Comparison of ENCODE assay signal across 8 cellular contexts in the genomic region with DNA sequence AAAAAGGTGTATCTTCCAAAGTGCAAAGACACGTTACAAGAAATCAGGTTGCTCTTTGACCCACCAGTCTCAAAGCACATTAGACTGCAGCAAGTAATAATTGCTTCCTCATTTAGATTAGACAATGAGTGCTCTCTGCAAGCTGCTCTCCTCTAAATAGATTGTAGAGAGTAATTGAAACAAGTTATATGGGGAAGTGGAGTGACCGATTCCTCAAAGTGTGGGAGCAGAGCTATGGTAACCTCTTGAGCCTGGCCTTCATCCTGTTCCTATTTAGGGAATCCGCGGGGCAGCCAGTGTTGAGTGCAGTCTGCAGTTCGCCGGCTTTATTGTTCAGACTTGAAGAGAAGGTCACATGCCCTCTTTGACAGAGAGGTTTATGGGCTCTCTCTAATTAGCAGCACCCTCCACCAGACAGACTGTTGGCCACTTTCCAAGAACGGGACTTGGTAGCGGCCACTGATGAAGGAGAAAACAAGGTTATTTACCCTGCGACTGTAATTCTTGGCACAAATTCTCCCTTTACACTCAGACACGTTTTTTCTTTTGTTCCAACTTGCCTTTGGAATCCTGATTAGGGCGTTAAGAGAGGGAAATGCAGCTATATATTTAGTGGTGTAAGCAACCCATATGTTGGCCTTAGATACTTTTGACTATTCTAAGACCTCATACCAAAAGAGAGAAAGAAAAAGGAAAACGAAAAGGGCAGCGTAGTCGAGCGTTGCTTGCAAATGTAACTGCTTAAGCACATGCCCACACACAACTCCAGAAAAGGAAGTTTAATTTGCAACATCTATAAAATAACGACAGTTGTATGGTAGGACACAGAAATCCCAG.
DNase-seq lines count a peak whose midpoint lies in the region; ATAC-seq, FAIRE-seq and TF ChIP-seq lines count a peak whose summit lies in the region.

No MANE protein-coding gene starts in this region.

- WGBS in mesenchymal stem cell, result 3% methylated on average over 8 of the region's 16 CpGs
- 3 to 4% methylated on average over 16 of the region's 16 CpGs for WGBS in thyroid gland, 2 donors

- H3K14ac ChIP-seq in mesenchymal stem cell (ENCODE audit: low read length in 2 of 2), result no peak overlapping the region

- H2AFZ ChIP-seq in mesenchymal stem cell (ENCODE audit: low read depth, low read length), result no peak overlapping the region

- H3K9me3 ChIP-seq in mesenchymal stem cell (ENCODE audit: control insufficient read depth, low read length) (no peaks in the 10 kb centered on the region), thyroid gland (no peaks in the 10 kb centered on the region)

- H3K4me2 ChIP-seq in mesenchymal stem cell (ENCODE audit: low read length, poor library complexity, severe bottlenecking), result peak overlapping the region; percentile 70

- H2BK5ac ChIP-seq in mesenchymal stem cell (ENCODE audit: low read depth, low read length, poor library complexity, severe bottlenecking), result peak overlapping the region; percentile 85

- no peak overlapping the region for H2BK12ac ChIP-seq in mesenchymal stem cell (ENCODE audit: low read length in 2 of 2)

- in situ Hi-C loops in GM13977 (cut with MboI; ENCODE audit: low pct_unique_long_range_greater_than_20kb, low sequenced_read_pairs, unreplicated experiment), result loop anchor here (10.0 kb wide), 1 partner anchor 94 kb away; no protein-coding TSS in a partner anchor

- H2AK5ac ChIP-seq in mesenchymal stem cell (ENCODE audit: low read length, severe bottlenecking), result no peak overlapping the region

- no peak overlapping the region for H2BK120ac ChIP-seq in mesenchymal stem cell (ENCODE audit: low read depth, low read length)

- H2BK15ac ChIP-seq in mesenchymal stem cell (ENCODE audit: low read depth, poor library complexity, severe bottlenecking), result no peak overlapping the region

- peak overlapping the region; percentile 93 for H3K27ac ChIP-seq in mesenchymal stem cell (ENCODE audit: low read length, poor library complexity, severe bottlenecking)
- H3K27ac ChIP-seq in thyroid gland, result peak overlapping the region; percentile 90 to 99 (median 99)

- peak overlapping the region; percentile 35 to 70 for H3K18ac ChIP-seq in mesenchymal stem cell (ENCODE audit: low read depth in 1 of 2, low read length in 2 of 2)

- no peak overlapping the region for H4K8ac ChIP-seq in mesenchymal stem cell (ENCODE audit: low read length)

- no peaks in the 10 kb centered on the region for H3K36me3 ChIP-seq in mesenchymal stem cell (ENCODE audit: control insufficient read depth in 1 of 2, insufficient read depth in 2 of 2, low read depth in 1 of 2, low read length in 2 of 2)
- H3K36me3 ChIP-seq in thyroid gland, result no peaks in the 10 kb centered on the region

- H3K79me1 ChIP-seq in mesenchymal stem cell (replicated peaks; ENCODE audit: low read length, poor library complexity, severe bottlenecking), result peaks cover 3% of the 10 kb centered on the region

- peak; percentile 82 for FAIRE-seq in endometrium (lab: Jason Lieb, UNC)

- no peak for TF ChIP-seq POLR2A in thyroid gland (IDR thresholded peaks at IDR 0.05)

- H3K9ac ChIP-seq in mesenchymal stem cell (ENCODE audit: low read length), result peak overlapping the region; percentile 94

- peak overlapping the region in 1 of 2 experiments; percentile 81 for H3K4me3 ChIP-seq in mesenchymal stem cell (ENCODE audit: insufficient read depth in 1 of 2, low read depth in 1 of 2, low read length in 2 of 2)
- peak overlapping the region in 1 of 3 donors; percentile 70 for H3K4me3 ChIP-seq in thyroid gland (replicated peaks in 1 of 3)

- H4K91ac ChIP-seq in mesenchymal stem cell (ENCODE audit: low read length), result no peak overlapping the region

- H3K27me3 ChIP-seq in mesenchymal stem cell (ENCODE audit: control insufficient read depth in 1 of 2, insufficient read depth in 1 of 2, low read length in 2 of 2) (no peaks in the 10 kb centered on the region), thyroid gland (no peaks in the 10 kb centered on the region)

- H3K4ac ChIP-seq in mesenchymal stem cell (ENCODE audit: low read depth in 1 of 2, low read length in 2 of 2), result peak overlapping the region in 1 of 2 experiments; percentile 53

- peak; percentile 35 for ATAC-seq in HG02642 (IDR thresholded peaks at IDR 0.05; ENCODE audit: poor library complexity, unreplicated experiment)

- intact Hi-C loops in thyroid gland (cut with DNase I), result no loop called here

- H3K23ac ChIP-seq in mesenchymal stem cell (ENCODE audit: low read length in 2 of 2), result no peak overlapping the region

- DNase-seq in A172 (ENCODE audit: low spot score) (peak; percentile 57), GM13977 (ENCODE audit: low spot score) (peak; percentile 66), NCI-H1092 treated with DMSO at 0.1 percent for 48 hours (lab: John Stamatoyannopoulos, UW) (peak; percentile 96), SKM-1 (lab: John Stamatoyannopoulos, UW; ENCODE audit: unreplicated experiment) (peak; percentile 92), mesenchymal stem cell (peak; percentile 65), thyroid gland (peak; percentile 62 to 65)

- peaks cover 7% of the 10 kb centered on the region for H3K4me1 ChIP-seq in mesenchymal stem cell (ENCODE audit: control insufficient read depth, insufficient read depth, low read depth, low read length)
- peaks cover 14 to 19% of the 10 kb centered on the region in 2 donors for H3K4me1 ChIP-seq in thyroid gland

- TF ChIP-seq CTCF in GM13977 (IDR thresholded peaks at IDR 0.05; ENCODE audit: extremely low read depth, insufficient read depth, missing control alignments) (no peak), thyroid gland (IDR thresholded peaks at IDR 0.05) (no peak)
